11 cellular contexts compared by ENCODE assay signal in the genomic region with DNA sequence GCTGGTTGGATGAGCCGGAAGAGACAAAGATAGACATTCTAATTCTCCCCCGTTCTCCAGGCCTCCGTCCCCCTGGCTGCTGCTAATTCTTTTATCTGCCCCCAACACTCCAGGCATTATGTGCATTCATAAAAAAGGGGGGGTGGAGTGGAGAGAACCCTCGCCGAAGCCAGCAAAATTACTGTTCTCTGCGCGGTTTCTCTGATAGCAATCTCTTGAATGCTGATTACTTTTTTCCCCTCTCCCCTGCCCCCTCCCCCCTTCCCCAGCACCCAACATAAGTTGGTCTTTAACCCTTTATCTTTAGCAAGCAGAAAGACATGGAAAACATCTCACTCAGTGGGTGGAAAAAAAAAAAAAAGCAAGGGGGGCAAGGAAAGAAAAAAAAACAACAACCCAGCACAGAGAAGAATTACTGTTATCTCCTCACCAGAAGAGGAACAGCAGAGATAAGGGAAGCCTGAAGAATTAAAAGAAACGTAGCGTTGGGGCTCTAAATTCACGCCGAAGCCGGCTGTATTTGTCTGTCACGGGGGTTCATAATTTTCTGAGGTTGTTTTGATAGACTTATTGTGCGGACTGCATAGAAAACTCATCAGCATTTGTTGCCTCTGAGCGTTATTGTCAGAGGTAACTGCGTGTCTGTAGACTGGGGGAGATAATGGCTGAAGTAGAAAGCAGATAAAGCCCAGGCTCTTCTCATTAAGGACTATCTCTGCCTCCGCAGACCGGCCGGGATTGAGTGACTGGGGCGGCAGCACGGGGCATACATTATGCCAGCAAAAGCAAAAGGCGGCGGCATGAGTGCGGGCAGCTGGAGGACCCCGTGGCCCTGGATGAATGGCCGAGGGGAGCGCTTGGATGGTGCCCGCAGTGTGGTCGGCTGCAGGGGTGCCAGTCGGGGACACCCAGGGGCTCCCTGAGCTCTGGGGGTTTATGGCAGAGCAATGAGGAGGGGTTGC.
DNase-seq lines count a peak whose midpoint lies in the region; ATAC-seq, FAIRE-seq and TF ChIP-seq lines count a peak whose summit lies in the region.
"Had no signal": no experiment of that assay in that cellular context is flagged by ENCODE, and none has a peak within 500 bp of the region (broad histone marks: within the 10 kb centered on the region; RNA-seq: fewer than 3 reads in every experiment).

No MANE protein-coding gene starts in this region.

- no peak for FAIRE-seq in HepG2 (lab: Jason Lieb, UNC)
- FAIRE-seq: frontal cortex had no signal

- in situ Hi-C loops in HepG2 (cut with HindIII; ENCODE audit: extremely low pct_ligation_motif_present, low pct_unique_long_range_greater_than_20kb), result no loop called here

- H3K4me1 ChIP-seq in HepG2 (ENCODE audit: insufficient read depth, low read length) (no peaks in the 10 kb centered on the region), right lobe of liver (no peaks in the 10 kb centered on the region), testis (no peaks in the 10 kb centered on the region), adrenal gland (replicated peaks in 1 of 2) (no peaks in the 10 kb centered on the region)

- CTCF ChIA-PET in HepG2 (lab: Yijun Ruan, JAX; ENCODE audit: low intra/inter-chr PET ratio, low total read pairs), result no interaction called here

- intact Hi-C loops in HepG2 (cut with micrococcal nuclease; ENCODE audit: unreplicated experiment) (no loop called here), right lobe of liver (cut with DNase I) (no loop called here), testis (cut with DNase I; ENCODE audit: low total_unique reads) (no loop called here), adrenal gland (cut with DNase I) (no loop called here)

- H3K9me3 ChIP-seq in HepG2 (ENCODE audit: low read length), result no peaks in the 10 kb centered on the region
- H3K9me3 ChIP-seq in right lobe of liver, result no peaks in the 10 kb centered on the region
- no peaks in the 10 kb centered on the region for H3K9me3 ChIP-seq in testis
- H3K9me3 ChIP-seq in adrenal gland (replicated peaks in 1 of 3), result no peaks in the 10 kb centered on the region

- 20% methylated on average over 29 of the region's 30 CpGs for WGBS in HepG2 (ENCODE audit: low lambda C conversion rate)
- WGBS in right lobe of liver (ENCODE audit: insufficient coverage, low coverage, low lambda C conversion rate, missing lambda C conversion rate), result 7% methylated on average over 21 of the region's 30 CpGs
- 33 to 54% methylated on average over 30 of the region's 30 CpGs for WGBS in testis, 2 donors
- WGBS in adrenal gland, 4 donors, result 35 to 47% (median 41%) methylated on average over 22 to 30 of the region's 30 CpGs

- H3K9ac ChIP-seq in HepG2 (ENCODE audit: insufficient read depth, low read depth, low read length), result no peak overlapping the region

- H2AFZ ChIP-seq in HepG2 (ENCODE audit: low read length), result no peak overlapping the region

- no TSS peak for BruUV-seq in HepG2 (replicated peaks; lab: Mats Ljungman, UMichigan)

- no peak overlapping the region for H3K27ac ChIP-seq in HepG2 (ENCODE audit: extremely low read length, insufficient read depth, low read length)
- no peak overlapping the region for H3K27ac ChIP-seq in right lobe of liver
- no peak overlapping the region for H3K27ac ChIP-seq in testis
- H3K27ac ChIP-seq in adrenal gland, result no peak overlapping the region

- no peak for ATAC-seq in HepG2
- ATAC-seq in right lobe of liver, result no peak
- ATAC-seq in HG03039 (IDR thresholded peaks at IDR 0.05; ENCODE audit: unreplicated experiment), result no peak

- TF ChIP-seq EP300 in HepG2 (IDR thresholded peaks at IDR 0.05; ENCODE audit: low read depth in 2 of 2, low read length in 2 of 2) (no peak), HepG2 (CRISPR knock-in tag; IDR thresholded peaks at IDR 0.05; ENCODE audit: borderline replicate concordance) (no peak)

- 0 out of 2 replicates have a peak, but pooled peaks cover 2% of the 10 kb centered on the region for H4K20me1 ChIP-seq in HepG2 (ENCODE audit: insufficient read depth, low read length)

- TF ChIP-seq CTCF in HepG2 (CRISPR knock-in tag; IDR thresholded peaks at IDR 0.05) (no peak), right lobe of liver (IDR thresholded peaks at IDR 0.05) (no peak), testis (IDR thresholded peaks at IDR 0.05) (no peak), adrenal gland (IDR thresholded peaks at IDR 0.05) (no peak)

- H3K36me3 ChIP-seq in HepG2 (replicated peaks in 1 of 2; ENCODE audit: control insufficient read depth in 1 of 2, insufficient read depth in 2 of 2, low read length in 2 of 2) (no peaks in the 10 kb centered on the region), right lobe of liver (no peaks in the 10 kb centered on the region), testis (ENCODE audit: low read depth, missing control alignments) (no peaks in the 10 kb centered on the region), adrenal gland (replicated peaks in 1 of 2) (no peaks in the 10 kb centered on the region)

- no peaks in the 10 kb centered on the region for H3K79me2 ChIP-seq in HepG2 (ENCODE audit: insufficient read depth, low read length)

- DNase-seq in HepG2 (ENCODE audit: low spot score), result no peak
- DNase-seq in right lobe of liver, result no peak
- DNase-seq in activated CD4-positive, alpha-beta T cell treated with anti-CD3 and anti-CD28 coated beads, Interleukin-2, amount 50 U/mL, for 1 hour, result peak; percentile 18
- DNase-seq in islet precursor cell, result peak; percentile 68
- DNase-seq in testis, result peak; percentile 37
- DNase-seq in nucleus accumbens (lab: John Stamatoyannopoulos, UW), result no peak
- no peak for DNase-seq in adrenal gland
- DNase-seq: NCI-H446, SHP77 treated with DMSO at 0.1 percent for 48 hours had no signal

- POLR2A ChIA-PET in HepG2 (lab: Yijun Ruan, JAX), result no interaction called here

- TF ChIP-seq POLR2A in HepG2 (IDR thresholded peaks at IDR 0.05; ENCODE audit: insufficient read depth in 1 of 2, low read depth in 2 of 2, low read length in 2 of 2), result no peak
- TF ChIP-seq POLR2A in right lobe of liver (IDR thresholded peaks at IDR 0.05), result no peak
- no peak for TF ChIP-seq POLR2A in testis (IDR thresholded peaks at IDR 0.05)
- no peak for TF ChIP-seq POLR2A in adrenal gland (IDR thresholded peaks at IDR 0.05)

- TF ChIP-seq RAD21 in HepG2 (CRISPR knock-in tag; IDR thresholded peaks at IDR 0.05), result no peak

- peaks cover 8 to 62% of the 10 kb centered on the region in 2 experiments for H3K27me3 ChIP-seq in HepG2 (ENCODE audit: control insufficient read depth in 1 of 2, insufficient read depth in 2 of 2, low read length in 2 of 2)
- H3K27me3 ChIP-seq in right lobe of liver, result peaks cover 0 to 8% of the 10 kb centered on the region in 2 donors
- no peaks in the 10 kb centered on the region for H3K27me3 ChIP-seq in testis
- H3K27me3 ChIP-seq in adrenal gland, result peaks cover 28% of the 10 kb centered on the region

- no peak overlapping the region for H3K4me2 ChIP-seq in HepG2 (ENCODE audit: low read depth, low read length)

- H3K4me3 ChIP-seq in HepG2 (replicated peaks in 1 of 3; ENCODE audit: insufficient read depth in 1 of 3, low read depth in 2 of 3, low read length in 3 of 3) (no peak overlapping the region), right lobe of liver (no peak overlapping the region), testis (no peak overlapping the region), adrenal gland (no peak overlapping the region)

TF ChIP-seq in HepG2, 621 proteins besides CTCF, POLR2A, EP300 and RAD21:
- TF ChIP-seq EZH2 (conservative IDR thresholded peaks at IDR 0.05; ENCODE audit: low read depth, low read length), result 0 out of 2 replicates have a peak, but pooled peaks have one; percentile 45
- TF ChIP-seq, protein P1, sequence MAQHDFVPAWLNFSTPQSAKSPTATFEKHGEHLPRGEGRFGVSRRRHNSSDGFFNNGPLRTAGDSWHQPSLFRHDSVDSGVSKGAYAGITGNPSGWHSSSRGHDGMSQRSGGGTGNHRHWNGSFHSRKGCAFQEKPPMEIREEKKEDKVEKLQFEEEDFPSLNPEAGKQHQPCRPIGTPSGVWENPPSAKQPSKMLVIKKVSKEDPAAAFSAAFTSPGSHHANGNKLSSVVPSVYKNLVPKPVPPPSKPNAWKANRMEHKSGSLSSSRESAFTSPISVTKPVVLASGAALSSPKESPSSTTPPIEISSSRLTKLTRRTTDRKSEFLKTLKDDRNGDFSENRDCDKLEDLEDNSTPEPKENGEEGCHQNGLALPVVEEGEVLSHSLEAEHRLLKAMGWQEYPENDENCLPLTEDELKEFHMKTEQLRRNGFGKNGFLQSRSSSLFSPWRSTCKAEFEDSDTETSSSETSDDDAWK (CRISPR knock-in tag; IDR thresholded peaks at IDR 0.05), result no peak

Comparison
In these comparisons a context has a peak if more than half of its experiments do, and no peak if none do; other contexts are left out.
1. DNase-seq: peak in activated CD4-positive, alpha-beta T cell treated with anti-CD3 and anti-CD28 coated beads, Interleukin-2, amount 50 U/mL, for 1 hour (single experiment), islet precursor cell (single experiment) and testis (single experiment); none in HepG2 (single experiment), right lobe of liver (0 of 3), nucleus accumbens (0 of 56) and adrenal gland (0 of 7).